16 cellular contexts compared by ENCODE assay signal in genomic region chr5:119420173-119420572, GRCh38. TPM values are rescaled to one million over a fixed set of nuclear protein-coding genes. Genes with fewer than 3 reads are reported as not detected.
DNase-seq lines count a peak whose midpoint lies in the region; ATAC-seq and TF ChIP-seq lines count a peak whose summit lies in the region.
"Had no signal": no experiment of that assay in that cellular context is flagged by ENCODE, and none has a peak within 500 bp of the region (broad histone marks: within the 10 kb centered on the region; RNA-seq: fewer than 3 reads in every experiment).

No MANE protein-coding gene starts in this region.

- peak overlapping the region; percentile 16 to 85 (median 60) for H3K27ac ChIP-seq in spleen
- H3K27ac ChIP-seq: uterus had no signal

- WGBS in spleen, 5 donors: 34 to 56% (median 51%) methylated on average over 3 of the region's 3 CpGs

- no peaks in the 10 kb centered on the region for H3K36me3 ChIP-seq in spleen
- H3K36me3 ChIP-seq: uterus had no signal

- H3K4me3 Mint-ChIP-seq in activated B cell treated with CpG ODN at 0.5 μM for 24 hours: peak overlapping the region; percentile 52
- H3K4me3 Mint-ChIP-seq in activated naive CD4-positive, alpha-beta T cell treated with anti-CD3 and anti-CD28 coated beads, Interleukin-2, amount 10 ng/mL, durations not matched to agents 7 days and 5 days: no peak overlapping the region
- H3K4me3 Mint-ChIP-seq: activated naive CD4-positive, alpha-beta T cell treated with anti-CD3 and anti-CD28 coated beads for 36 hours; brain had no signal

- TF ChIP-seq CTCF in activated B cell treated with CpG ODN at 0.5 μM for 24 hours (IDR thresholded peaks at IDR 0.05) (no peak), spleen (IDR thresholded peaks at IDR 0.05 in 8 of 11, conservative IDR thresholded peaks at IDR 0.05 in 3 of 11) (no peak)

- H3K9me3 Mint-ChIP-seq in activated B cell treated with CpG ODN at 0.5 μM for 24 hours: peaks cover 6% of the 10 kb centered on the region
- H3K9me3 Mint-ChIP-seq in activated naive CD4-positive, alpha-beta T cell treated with anti-CD3 and anti-CD28 coated beads, Interleukin-2, amount 10 ng/mL, durations not matched to agents 7 days and 5 days: no peaks in the 10 kb centered on the region
- H3K9me3 Mint-ChIP-seq: activated naive CD4-positive, alpha-beta T cell treated with anti-CD3 and anti-CD28 coated beads for 36 hours; brain had no signal

- no peak for TF ChIP-seq POLR2A in spleen (IDR thresholded peaks at IDR 0.05)

- intact Hi-C loops in activated B cell treated with CpG ODN at 0.5 μM for 24 hours (cut with micrococcal nuclease) (no loop called here), spleen (cut with DNase I; ENCODE audit: low total_unique reads) (no loop called here)

- no peaks in the 10 kb centered on the region for H3K27me3 Mint-ChIP-seq in activated B cell treated with CpG ODN at 0.5 μM for 24 hours
- H3K27me3 Mint-ChIP-seq in activated naive CD4-positive, alpha-beta T cell treated with anti-CD3 and anti-CD28 coated beads, Interleukin-2, amount 10 ng/mL, durations not matched to agents 7 days and 5 days: peaks cover 4% of the 10 kb centered on the region

- H3K9me3 ChIP-seq in spleen: no peaks in the 10 kb centered on the region
- H3K9me3 ChIP-seq: mucosa of descending colon, SK-N-SH, uterus had no signal

- CTCF ChIA-PET in activated B cell treated with CpG ODN at 0.5 μM for 24 hours (lab: Charles Lee): interaction anchor here (1.4 kb wide), 1 partner anchor 8 kb away, joined by 5 read pairs; no protein-coding TSS in a partner anchor
- CTCF ChIA-PET in activated naive CD4-positive, alpha-beta T cell treated with anti-CD3 and anti-CD28 coated beads, Interleukin-2, amount 10 ng/mL, durations not matched to agents 7 days and 5 days (lab: Charles Lee): interaction anchor here (0.8 to 1.3 kb wide), 2 partner anchors 15 to 432 kb away, joined by 3 read pairs; partner anchors contain the start of gene DTWD2

- DNase-seq in GDM1 (lab: John Stamatoyannopoulos, UW) (peak; percentile 43), NOMO-1 treated with DMSO at 0.1 percent for 48 hours (lab: John Stamatoyannopoulos, UW; ENCODE audit: unreplicated experiment) (peak; percentile 71), activated B cell treated with CpG ODN at 0.5 μM for 24 hours (no peak), spleen (no peak), H4 (ENCODE audit: low spot score) (no peak), D341Med (ENCODE audit: low spot score) (no peak)
- DNase-seq in activated naive CD4-positive, alpha-beta T cell treated with anti-CD3 and anti-CD28 coated beads, Interleukin-2, amount 10 ng/mL, durations not matched to agents 7 days and 5 days: no peak
- DNase-seq in activated CD4-positive, CD25-positive, alpha-beta regulatory T cell (lab: John Stamatoyannopoulos, UW): no peak
- DNase-seq: activated naive CD4-positive, alpha-beta T cell treated with anti-CD3 and anti-CD28 coated beads for 36 hours; kidney; mucosa of descending colon; NCI-H1417; NCI-H226; SK-N-SH; uterus had no signal

- peaks cover 66% of the 10 kb centered on the region for H3K4me1 Mint-ChIP-seq in activated B cell treated with CpG ODN at 0.5 μM for 24 hours
- peaks cover 15% of the 10 kb centered on the region for H3K4me1 Mint-ChIP-seq in activated naive CD4-positive, alpha-beta T cell treated with anti-CD3 and anti-CD28 coated beads, Interleukin-2, amount 10 ng/mL, durations not matched to agents 7 days and 5 days
- H3K4me1 Mint-ChIP-seq: brain had no signal

- H3K4me1 ChIP-seq in spleen: peaks cover 8 to 41% (median 27%) of the 10 kb centered on the region in 6 donors
- H3K4me1 ChIP-seq: uterus had no signal

- no peak overlapping the region for H3K4me3 ChIP-seq in spleen
- H3K4me3 ChIP-seq: mucosa of descending colon, uterus had no signal

- H3K36me3 Mint-ChIP-seq in activated B cell treated with CpG ODN at 0.5 μM for 24 hours (ENCODE audit: low read depth): peaks cover 2% of the 10 kb centered on the region
- no peaks in the 10 kb centered on the region for H3K36me3 Mint-ChIP-seq in activated naive CD4-positive, alpha-beta T cell treated with anti-CD3 and anti-CD28 coated beads, Interleukin-2, amount 10 ng/mL, durations not matched to agents 7 days and 5 days
- H3K36me3 Mint-ChIP-seq: brain had no signal

- ATAC-seq in activated B cell treated with CpG ODN at 0.5 μM for 24 hours (ENCODE audit: low read depth): peak; percentile 53
- ATAC-seq: mucosa of descending colon had no signal

- peak overlapping the region; percentile 89 for H3K27ac Mint-ChIP-seq in activated B cell treated with CpG ODN at 0.5 μM for 24 hours
- no peak overlapping the region for H3K27ac Mint-ChIP-seq in activated naive CD4-positive, alpha-beta T cell treated with anti-CD3 and anti-CD28 coated beads, Interleukin-2, amount 10 ng/mL, durations not matched to agents 7 days and 5 days
- H3K27ac Mint-ChIP-seq: activated naive CD4-positive, alpha-beta T cell treated with anti-CD3 and anti-CD28 coated beads for 36 hours; brain had no signal

- H3K27me3 ChIP-seq in spleen (replicated peaks in 1 of 7): no peaks in the 10 kb centered on the region
- H3K27me3 ChIP-seq: uterus had no signal

- POLR2A ChIA-PET in activated B cell treated with CpG ODN at 0.5 μM for 24 hours (lab: Charles Lee): interaction anchor here (0.5 to 3.7 kb wide), 6 partner anchors 15 to 243 kb away, joined by 3 to 25 read pairs (median 3); partner anchors contain the start of gene TNFAIP8

RNA-seq across cellular contexts. Expression of gene HSD17B4, which starts 32.1 kb away (rescaled TPM):
- total RNA-seq in activated B cell treated with CpG ODN at 0.5 μM for 24 hours: 106 and 130 TPM in 2 replicates
- total RNA-seq in spleen: 100 to 1,000 TPM; 134 to 190 (median 159) TPM
- polyA plus RNA-seq in spleen: 100 to 1,000 TPM; 135 to 193 (median 149) TPM
- total RNA-seq in H4 (2014; rRNA removed; shearing (Covaris generic)): 319 and 381 TPM in 2 replicates

Comparison
In these comparisons a context has a peak if more than half of its experiments do, and no peak if none do; other contexts are left out.
1. DNase-seq: peak in GDM1 (single experiment) and NOMO-1 treated with DMSO at 0.1 percent for 48 hours (single experiment); none in activated B cell treated with CpG ODN at 0.5 μM for 24 hours (single experiment), spleen (single experiment), H4 (single experiment), D341Med (single experiment), activated naive CD4-positive, alpha-beta T cell treated with anti-CD3 and anti-CD28 coated beads, Interleukin-2, amount 10 ng/mL, durations not matched to agents 7 days and 5 days (single experiment) and activated CD4-positive, CD25-positive, alpha-beta regulatory T cell (0 of 4).